ENCODE assay signal across 1 cellular context in the genomic region with DNA sequence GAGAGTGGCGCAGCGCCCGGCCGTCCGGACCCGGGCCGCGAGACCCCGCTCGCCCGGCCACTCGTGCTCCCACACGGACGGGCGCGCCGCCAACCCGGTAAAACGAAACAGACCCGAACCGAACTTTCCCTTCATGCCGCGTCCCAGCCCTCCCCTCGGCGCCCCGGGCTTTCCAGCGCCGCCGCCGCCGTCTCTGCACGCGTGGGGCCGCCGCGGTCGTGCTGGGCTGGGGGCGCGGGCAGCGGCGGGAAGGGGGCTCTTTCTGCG.
TF ChIP-seq lines count a peak whose summit lies in the region.

No MANE protein-coding gene starts in this region.

TF ChIP-seq in SK-N-SH, 30 proteins besides CTCF, POLR2A, EP300 and RAD21 (continued from another document):
- TF ChIP-seq, protein P1, sequence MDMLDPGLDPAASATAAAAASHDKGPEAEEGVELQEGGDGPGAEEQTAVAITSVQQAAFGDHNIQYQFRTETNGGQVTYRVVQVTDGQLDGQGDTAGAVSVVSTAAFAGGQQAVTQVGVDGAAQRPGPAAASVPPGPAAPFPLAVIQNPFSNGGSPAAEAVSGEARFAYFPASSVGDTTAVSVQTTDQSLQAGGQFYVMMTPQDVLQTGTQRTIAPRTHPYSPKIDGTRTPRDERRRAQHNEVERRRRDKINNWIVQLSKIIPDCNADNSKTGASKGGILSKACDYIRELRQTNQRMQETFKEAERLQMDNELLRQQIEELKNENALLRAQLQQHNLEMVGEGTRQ (IDR thresholded peaks at IDR 0.05; ENCODE audit: borderline replicate concordance, low read depth, low read length), result no peak
- no peak for TF ChIP-seq TCF12 (IDR thresholded peaks at IDR 0.05)
- no peak for TF ChIP-seq CHD2 (IDR thresholded peaks at IDR 0.05; ENCODE audit: low read length, partially characterized antibody)
- TF ChIP-seq YY1 (IDR thresholded peaks at IDR 0.05; ENCODE audit: low read depth), result no peak
